ENCODE assay signal across 16 cellular contexts in genomic region chr2:183868153-183868552, GRCh38.
DNase-seq lines count a peak whose midpoint lies in the region; ATAC-seq and TF ChIP-seq lines count a peak whose summit lies in the region.
"Had no signal": no experiment of that assay in that cellular context is flagged by ENCODE, and none has a peak within 500 bp of the region (broad histone marks: within the 10 kb centered on the region; RNA-seq: fewer than 3 reads in every experiment).

No MANE protein-coding gene starts in this region.

- peak; percentile 6 for DNase-seq in COR-L47 (lab: John Stamatoyannopoulos, UW)
- DNase-seq in OCI-M1 (lab: John Stamatoyannopoulos, UW), result peak; percentile 12
- DNase-seq in choroid plexus epithelial cell (ENCODE audit: low read depth), result peak; percentile 4
- no peak for DNase-seq in T1000 (lab: John Stamatoyannopoulos, UW)
- no peak for DNase-seq in anterior cingulate cortex (lab: John Stamatoyannopoulos, UW)
- no peak for DNase-seq in NCI-H510A treated with DMSO at 0.1 percent for 48 hours (lab: John Stamatoyannopoulos, UW)
- DNase-seq: activated CD4-positive, alpha-beta T cell treated with anti-CD3 and anti-CD28 coated beads, Interleukin-2, amount 10 ng/mL, durations not matched to agents 24 days and 14 days; activated naive CD4-positive, alpha-beta T cell treated with anti-CD3 and anti-CD28 coated beads for 36 hours; heart left ventricle; islet precursor cell; NCI-H1436; nephron progenitor cell had no signal

- ATAC-seq in GM19467 (IDR thresholded peaks at IDR 0.05; ENCODE audit: unreplicated experiment), result peak; percentile 28
- ATAC-seq in GM18498 (IDR thresholded peaks at IDR 0.05; ENCODE audit: unreplicated experiment), result no peak
- ATAC-seq: stimulated activated effector memory CD8-positive, alpha-beta T cell treated with anti-CD3 and anti-CD28 coated beads, Interleukin-12 subunit alpha, Interleukin-12 subunit beta, amount 100 ng/mL, for 72 hours had no signal

- no peak for TF ChIP-seq CTCF in choroid plexus epithelial cell (conservative IDR thresholded peaks at IDR 0.05; ENCODE audit: low read depth, low read length)

- no peak overlapping the region for H3K4me3 ChIP-seq in choroid plexus epithelial cell (ENCODE audit: low read depth, low read length)
- H3K4me3 ChIP-seq: esophagus muscularis mucosa, heart left ventricle had no signal

Comparison
In these comparisons a context has a peak if more than half of its experiments do, and no peak if none do; other contexts are left out.
1. DNase-seq: peak in COR-L47 (single experiment), OCI-M1 (single experiment) and choroid plexus epithelial cell (single experiment); none in T1000 (single experiment), anterior cingulate cortex (0 of 58) and NCI-H510A treated with DMSO at 0.1 percent for 48 hours (single experiment).